Comparison of ENCODE assay signal across 11 cellular contexts in the genomic region with DNA sequence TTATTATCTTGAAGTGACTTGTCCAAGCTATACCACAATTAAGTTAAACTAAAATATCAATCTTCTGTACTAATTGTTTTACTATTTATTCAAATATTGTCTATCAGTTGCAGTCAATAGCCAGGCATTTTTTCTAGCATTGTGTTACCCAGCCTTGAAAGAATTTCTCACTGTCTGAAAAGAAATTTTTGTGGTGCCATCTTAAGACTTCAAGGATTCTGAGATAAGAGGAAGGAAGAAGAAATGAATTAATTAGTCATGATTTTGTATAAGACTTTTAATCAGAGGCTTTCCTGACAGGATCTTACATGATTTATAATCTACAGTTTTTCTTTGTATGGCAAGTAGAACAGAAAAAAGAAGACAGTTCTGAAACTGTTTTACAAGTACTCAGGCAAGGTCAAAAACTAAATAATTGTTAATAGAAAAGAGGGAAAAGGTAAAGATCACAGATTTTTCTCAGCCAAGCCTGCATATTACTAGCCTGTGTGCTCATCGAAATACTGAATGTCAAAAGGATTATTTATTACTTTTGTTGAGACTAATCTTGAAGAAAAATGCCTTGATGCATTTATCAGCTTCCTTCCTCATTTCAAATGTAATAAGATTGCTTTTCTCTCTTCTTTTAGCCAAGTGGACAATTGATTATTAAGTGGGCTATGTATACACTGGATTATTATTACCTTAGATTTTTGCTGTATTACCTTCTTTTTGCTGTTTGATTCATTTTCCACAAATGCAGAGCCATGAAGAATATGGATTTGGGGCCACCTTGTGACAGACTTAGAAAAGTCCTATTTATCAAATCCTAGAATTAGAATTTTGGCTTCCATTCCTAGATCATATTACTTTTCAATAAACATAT. TPM values are rescaled to one million over a fixed set of nuclear protein-coding genes. Genes with fewer than 3 reads are reported as not detected.
DNase-seq lines count a peak whose midpoint lies in the region; ATAC-seq and TF ChIP-seq lines count a peak whose summit lies in the region.
"Had no signal": no experiment of that assay in that cellular context is flagged by ENCODE, and none has a peak within 500 bp of the region (broad histone marks: within the 10 kb centered on the region; RNA-seq: fewer than 3 reads in every experiment).

No MANE protein-coding gene starts in this region.

- no peak overlapping the region for H3K27ac Mint-ChIP-seq in activated T-helper 2 cell treated with anti-CD3 and anti-CD28 coated beads, Interferon-gamma antibody, Interleukin-2, Interleukin-4, amounts not matched to agents 10 μg/mL and 5 μg/mL and 100 μg/mL, durations not matched to agents 14 hours and 24 hours and 36 hours
- H3K27ac Mint-ChIP-seq: activated naive CD4-positive, alpha-beta T cell treated with anti-CD3 and anti-CD28 coated beads, Interleukin-2, amount 50 U/mL, for 24 hours had no signal

- H3K36me3 ChIP-seq in prostate gland (no peaks in the 10 kb centered on the region), suprapubic skin (no peaks in the 10 kb centered on the region)

- no peak overlapping the region for H3K4me3 Mint-ChIP-seq in activated T-helper 2 cell treated with anti-CD3 and anti-CD28 coated beads, Interferon-gamma antibody, Interleukin-2, Interleukin-4, amounts not matched to agents 10 μg/mL and 5 μg/mL and 100 μg/mL, durations not matched to agents 14 hours and 24 hours and 36 hours (ENCODE audit: low read depth)
- H3K4me3 Mint-ChIP-seq: activated naive CD4-positive, alpha-beta T cell treated with anti-CD3 and anti-CD28 coated beads, Interleukin-2, amount 50 U/mL, for 24 hours had no signal

- ATAC-seq in GM18907 (IDR thresholded peaks at IDR 0.05; ENCODE audit: unreplicated experiment) = no peak

- DNase-seq in GM04504 (ENCODE audit: low read depth) (peak; percentile 14), NB4 (ENCODE audit: low read depth) (peak; percentile 56), dedifferentiated amniotic fluid mesenchymal stem cell (ENCODE audit: extremely low spot score) (peak; percentile 43), prostate gland (ENCODE audit: low spot score) (no peak), suprapubic skin (ENCODE audit: low spot score in 2 of 2) (no peak), coronary artery (ENCODE audit: low spot score) (no peak)
- DNase-seq in activated T-helper 2 cell treated with anti-CD3 and anti-CD28 coated beads, Interferon-gamma antibody, Interleukin-2, Interleukin-4, amounts not matched to agents 10 μg/mL and 5 μg/mL and 100 μg/mL, durations not matched to agents 14 hours and 24 hours and 36 hours (ENCODE audit: low spot score) = no peak
- DNase-seq: stimulated activated CD4-positive, alpha-beta T cell treated with anti-CD3 and anti-CD28 coated beads, Interleukin-15, amount 100 ng/mL, for 24 hours had no signal

- H3K27ac ChIP-seq in prostate gland = no peak overlapping the region
- H3K27ac ChIP-seq in suprapubic skin = no peak overlapping the region
- no peak overlapping the region for H3K27ac ChIP-seq in coronary artery

- 33% methylated on average over 1 of the region's 1 CpG for WGBS in prostate gland
- WGBS in suprapubic skin = 16% methylated on average over 1 of the region's 1 CpG

- no peaks in the 10 kb centered on the region for H3K36me3 Mint-ChIP-seq in activated T-helper 2 cell treated with anti-CD3 and anti-CD28 coated beads, Interferon-gamma antibody, Interleukin-2, Interleukin-4, amounts not matched to agents 10 μg/mL and 5 μg/mL and 100 μg/mL, durations not matched to agents 14 hours and 24 hours and 36 hours (ENCODE audit: low read depth)
- H3K36me3 Mint-ChIP-seq: activated naive CD4-positive, alpha-beta T cell treated with anti-CD3 and anti-CD28 coated beads, Interleukin-2, amount 50 U/mL, for 24 hours had no signal

- no peaks in the 10 kb centered on the region for H3K4me1 Mint-ChIP-seq in activated T-helper 2 cell treated with anti-CD3 and anti-CD28 coated beads, Interferon-gamma antibody, Interleukin-2, Interleukin-4, amounts not matched to agents 10 μg/mL and 5 μg/mL and 100 μg/mL, durations not matched to agents 14 hours and 24 hours and 36 hours (ENCODE audit: low read depth)
- H3K4me1 Mint-ChIP-seq: activated naive CD4-positive, alpha-beta T cell treated with anti-CD3 and anti-CD28 coated beads, Interleukin-2, amount 50 U/mL, for 24 hours had no signal

- H3K27me3 Mint-ChIP-seq in activated T-helper 2 cell treated with anti-CD3 and anti-CD28 coated beads, Interferon-gamma antibody, Interleukin-2, Interleukin-4, amounts not matched to agents 10 μg/mL and 5 μg/mL and 100 μg/mL, durations not matched to agents 14 hours and 24 hours and 36 hours (ENCODE audit: low read depth) = no peaks in the 10 kb centered on the region
- H3K27me3 Mint-ChIP-seq: activated naive CD4-positive, alpha-beta T cell treated with anti-CD3 and anti-CD28 coated beads, Interleukin-2, amount 50 U/mL, for 24 hours had no signal

- TF ChIP-seq CTCF in NB4 (IDR thresholded peaks at IDR 0.05; ENCODE audit: low read depth, low read length) (peak; percentile 8), prostate gland (IDR thresholded peaks at IDR 0.05) (peak in 3 of 4 experiments; percentile 22 to 57 (median 46)), suprapubic skin (IDR thresholded peaks at IDR 0.05) (no peak), coronary artery (IDR thresholded peaks at IDR 0.05) (no peak)

- no peak for TF ChIP-seq EP300 in suprapubic skin (IDR thresholded peaks at IDR 0.05)

- H3K27me3 ChIP-seq in prostate gland (replicated peaks; ENCODE audit: insufficient read depth) (no peaks in the 10 kb centered on the region), suprapubic skin (no peaks in the 10 kb centered on the region)

- intact Hi-C loops in prostate gland (cut with DNase I) = loop anchor here (5.0 to 10.0 kb wide), 2 partner anchors 212 to 261 kb away; no protein-coding TSS in a partner anchor
- intact Hi-C loops in activated T-helper 2 cell treated with anti-CD3 and anti-CD28 coated beads, Interferon-gamma antibody, Interleukin-2, Interleukin-4, amounts not matched to agents 10 μg/mL and 5 μg/mL and 100 μg/mL, durations not matched to agents 14 hours and 24 hours and 36 hours (cut with micrococcal nuclease) = loop anchor here (5.0 kb wide), 1 partner anchor 261 kb away; no protein-coding TSS in a partner anchor

- H3K4me3 ChIP-seq in NB4 (ENCODE audit: low read depth, low read length) = no peak overlapping the region
- no peak overlapping the region for H3K4me3 ChIP-seq in prostate gland
- H3K4me3 ChIP-seq in suprapubic skin = no peak overlapping the region
- H3K4me3 ChIP-seq in coronary artery = no peak overlapping the region

- no peaks in the 10 kb centered on the region for H3K4me1 ChIP-seq in prostate gland (replicated peaks)
- no peaks in the 10 kb centered on the region for H3K4me1 ChIP-seq in suprapubic skin

- H3K9me3 ChIP-seq in prostate gland (no peaks in the 10 kb centered on the region), suprapubic skin (no peaks in the 10 kb centered on the region)

- TF ChIP-seq POLR2A in NB4 (IDR thresholded peaks at IDR 0.05; ENCODE audit: extremely low read depth, insufficient read length) (no peak), prostate gland (IDR thresholded peaks at IDR 0.05) (no peak), suprapubic skin (IDR thresholded peaks at IDR 0.05) (no peak)

- no peaks in the 10 kb centered on the region for H3K9me3 Mint-ChIP-seq in activated T-helper 2 cell treated with anti-CD3 and anti-CD28 coated beads, Interferon-gamma antibody, Interleukin-2, Interleukin-4, amounts not matched to agents 10 μg/mL and 5 μg/mL and 100 μg/mL, durations not matched to agents 14 hours and 24 hours and 36 hours
- H3K9me3 Mint-ChIP-seq: activated naive CD4-positive, alpha-beta T cell treated with anti-CD3 and anti-CD28 coated beads, Interleukin-2, amount 50 U/mL, for 24 hours had no signal

RNA-seq across cellular contexts. Expression of a gene that starts 53.8 kb away (rescaled TPM):
- total RNA-seq in prostate gland = 10 to 100 TPM in 1 of 2 donors, under 1 TPM in 1; 0.74 to 37.1 TPM
- 1 to 10 TPM in 1 of 4 donors, under 1 TPM in 1, not detected in 2; 0.59 to 1.7 TPM for total RNA-seq in suprapubic skin
- total RNA-seq in activated T-helper 2 cell treated with anti-CD3 and anti-CD28 coated beads, Interferon-gamma antibody, Interleukin-2, Interleukin-4, amounts not matched to agents 10 μg/mL and 5 μg/mL and 100 μg/mL, durations not matched to agents 14 hours and 24 hours and 36 hours = not detected in 2 replicates
- total RNA-seq: T-helper 1 cell treated with Interleukin-12 subunit alpha and Interleukin-12 subunit beta and Interleukin-4 antibody, amounts not matched to agents 30 ng/mL and 1 ng/mL, for 36 hours had no signal

RNA-seq across cellular contexts. Expression of a gene that starts 58.8 kb away (rescaled TPM):
- total RNA-seq in prostate gland (not detected), suprapubic skin (not detected)
- total RNA-seq in activated T-helper 2 cell treated with anti-CD3 and anti-CD28 coated beads, Interferon-gamma antibody, Interleukin-2, Interleukin-4, amounts not matched to agents 10 μg/mL and 5 μg/mL and 100 μg/mL, durations not matched to agents 14 hours and 24 hours and 36 hours = not detected in 2 replicates
- total RNA-seq: T-helper 1 cell treated with Interleukin-12 subunit alpha and Interleukin-12 subunit beta and Interleukin-4 antibody, amounts not matched to agents 30 ng/mL and 1 ng/mL, for 36 hours had no signal

Comparison
In these comparisons a context has a peak if more than half of its experiments do, and no peak if none do; other contexts are left out.
1. DNase-seq: peak in GM04504 (single experiment), NB4 (single experiment) and dedifferentiated amniotic fluid mesenchymal stem cell (single experiment); none in prostate gland (single experiment), suprapubic skin (0 of 2), coronary artery (single experiment) and activated T-helper 2 cell treated with anti-CD3 and anti-CD28 coated beads, Interferon-gamma antibody, Interleukin-2, Interleukin-4, amounts not matched to agents 10 μg/mL and 5 μg/mL and 100 μg/mL, durations not matched to agents 14 hours and 24 hours and 36 hours (single experiment).
2. CTCF ChIP-seq: peak in NB4 (single experiment) and prostate gland (3 of 4); none in suprapubic skin (0 of 2) and coronary artery (single experiment).